In genomic region chrX:18769812-18770573, GRCh38 we compare ENCODE assay signal across 1 cellular context.
TF ChIP-seq lines count a peak whose summit lies in the region.

No MANE protein-coding gene starts in this region.

TF ChIP-seq in SK-N-SH, 30 proteins besides CTCF, POLR2A, EP300 and RAD21 (continued from another document):
- peak; percentile 87 for TF ChIP-seq CHD2 (IDR thresholded peaks at IDR 0.05; ENCODE audit: low read length, partially characterized antibody)
- no peak for TF ChIP-seq REST (IDR thresholded peaks at IDR 0.05; ENCODE audit: low read depth, low read length)
- TF ChIP-seq GATA2 (CRISPR knock-in tag; IDR thresholded peaks at IDR 0.05), result peak; percentile 90
- TF ChIP-seq PBX3 (IDR thresholded peaks at IDR 0.05), result peak; percentile 56; the same call in 1 of the 2 replicates
- TF ChIP-seq NRF1 (IDR thresholded peaks at IDR 0.05; ENCODE audit: low read depth, low read length), result no peak
- TF ChIP-seq FOXM1 (IDR thresholded peaks at IDR 0.05; ENCODE audit: low read depth), result no peak
- TF ChIP-seq TEAD4 (IDR thresholded peaks at IDR 0.05; ENCODE audit: borderline replicate concordance, insufficient read depth), result 0 out of 2 replicates have a peak, but pooled peaks have one; percentile 32
- peak; percentile 79 for TF ChIP-seq POLR2AphosphoS5 (IDR thresholded peaks at IDR 0.05; ENCODE audit: low read depth, low read length)
- TF ChIP-seq TCF12 (IDR thresholded peaks at IDR 0.05), result peak; percentile 88
- peak; percentile 17; the same call in 1 of the 2 replicates for TF ChIP-seq JUND (IDR thresholded peaks at IDR 0.05)
- TF ChIP-seq SIN3A (IDR thresholded peaks at IDR 0.05; ENCODE audit: borderline replicate concordance, low read depth, low read length), result peak; percentile 43; the same call in 1 of the 2 replicates
- TF ChIP-seq RXRA (IDR thresholded peaks at IDR 0.05; ENCODE audit: borderline replicate concordance, low read depth), result no peak
- TF ChIP-seq FOXJ3 (CRISPR knock-in tag; IDR thresholded peaks at IDR 0.05), result peak; percentile 76; the same call in 1 of the 2 replicates
- TF ChIP-seq EZH2phosphoT487 (IDR thresholded peaks at IDR 0.05; ENCODE audit: borderline replicate concordance, low read depth), result no peak
- TF ChIP-seq RFX5 (IDR thresholded peaks at IDR 0.05; ENCODE audit: low read length), result no peak
- no peak for TF ChIP-seq SMC3 (IDR thresholded peaks at IDR 0.05; ENCODE audit: low read depth, low read length)
- no peak for TF ChIP-seq YY1 (IDR thresholded peaks at IDR 0.05; ENCODE audit: low read depth)
- no peak for TF ChIP-seq ZBTB33 (IDR thresholded peaks at IDR 0.05; ENCODE audit: borderline replicate concordance, low read depth)
- no peak for TF ChIP-seq IRF3 (IDR thresholded peaks at IDR 0.05; ENCODE audit: low read depth, low read length)
